ENCODE assay signal across 24 cellular contexts in genomic region chr14:95855606-95856005, GRCh38.
"Had no signal": no experiment of that assay in that cellular context is flagged by ENCODE, and none has a peak within 500 bp of the region (broad histone marks: within the 10 kb centered on the region; RNA-seq: fewer than 3 reads in every experiment).

No MANE protein-coding gene starts in this region.

- DNase-seq: stimulated activated CD4-positive, alpha-beta T cell treated with anti-CD3 and anti-CD28 coated beads, Interleukin-2, amount 100 ng/mL, for 48 hours; stimulated activated CD4-positive, alpha-beta T cell treated with anti-CD3 and anti-CD28 coated beads, Interleukin-4, amount 100 ng/mL, for 1 hour; stimulated activated CD4-positive, alpha-beta T cell treated with anti-CD3 and anti-CD28 coated beads, Interleukin-4, amount 100 ng/mL, for 24 hours; stimulated activated CD4-positive, alpha-beta T cell treated with anti-CD3 and anti-CD28 coated beads, Interleukin-4, amount 100 ng/mL, for 4 hours; stimulated activated CD8-positive, alpha-beta memory T cell treated with anti-CD3 and anti-CD28 coated beads, Interleukin-4, amount 100 ng/mL, for 48 hours; stimulated activated naive B cell treated with anti-CD40 and anti-IgM and Interleukin-4, amounts not matched to agents 10 μg/mL and 1 μg/mL and 100 μg/mL, for 72 hours; stimulated activated naive CD4-positive, alpha-beta T cell; stimulated activated naive CD4-positive, alpha-beta T cell treated with Interleukin-2 at 50 U/mL for 16 hours; stimulated activated naive CD8-positive, alpha-beta T cell treated with anti-CD3 and anti-CD28 coated beads, Interleukin-15, amount 100 ng/mL, for 72 hours; stimulated activated naive CD8-positive, alpha-beta T cell treated with anti-CD3 and anti-CD28 coated beads, Interleukin-15, Interleukin-2, amounts not matched to agents 100 U/mL and 50 U/mL, for 24 hours; stomach; substantia nigra; testis; thyroid gland; tibial artery; transverse colon; trophoblast cell; upper lobe of left lung; upper lobe of right lung; uterus had no signal

- H3K27me3 ChIP-seq: testis, thyroid gland, tibial artery, tibial nerve, transverse colon, upper lobe of left lung, upper lobe of right lung, uterus, vagina had no signal

- H3K27ac ChIP-seq: stomach, suprapubic skin, testis, thoracic aorta, thyroid gland, tibial artery, tibial nerve, transverse colon, upper lobe of left lung, upper lobe of right lung, uterus, vagina had no signal

- H3K4me1 ChIP-seq: suprapubic skin, testis, thyroid gland, tibial nerve, transverse colon, upper lobe of left lung, upper lobe of right lung, uterus, vagina had no signal

- H3K36me3 ChIP-seq: stomach, suprapubic skin, thoracic aorta, thyroid gland, tibial artery, tibial nerve, transverse colon, upper lobe of left lung, upper lobe of right lung, uterus, vagina had no signal

- H3K9me3 ChIP-seq: stomach, suprapubic skin, testis, thoracic aorta, thyroid gland, tibial artery, transverse colon, upper lobe of left lung, upper lobe of right lung, uterus, vagina had no signal

- H3K4me3 ChIP-seq: stomach, suprapubic skin, testis, thoracic aorta, thyroid gland, tibial artery, tibial nerve, transverse colon, upper lobe of left lung, upper lobe of right lung, uterus, vagina had no signal
